In genomic region chr14:96138241-96138640, GRCh38 we compare ENCODE assay signal across 16 cellular contexts.
A peak's percentile ranks its signal among the peaks of the same experiment; 100 is the strongest.
DNase-seq lines count a peak whose midpoint lies in the region; ATAC-seq and TF ChIP-seq lines count a peak whose summit lies in the region.
"Had no signal": no experiment of that assay in that cellular context is flagged by ENCODE, and none has a peak within 500 bp of the region (broad histone marks: within the 10 kb centered on the region; RNA-seq: fewer than 3 reads in every experiment).

No MANE protein-coding gene starts in this region.

- in situ Hi-C loops in Caki2 (cut with HindIII; ENCODE audit: low pct_unique_long_range_greater_than_20kb, low sequenced_read_pairs) = no loop called here

- DNase-seq in Caki2 (ENCODE audit: low read depth) (peak; percentile 47), HFFc6 (no peak), fibroblast of mammary gland (ENCODE audit: low read depth) (peak; percentile 61), osteocyte (ENCODE audit: extremely low spot score, unreplicated experiment) (peak; percentile 25), SKM-1 (lab: John Stamatoyannopoulos, UW; ENCODE audit: unreplicated experiment) (no peak)
- DNase-seq in natural killer cell treated with Interleukin-12 subunit alpha and Interleukin-12 subunit beta and Interleukin-15 and Interleukin-18, amount 100 ng/mL, for 72 hours (ENCODE audit: low spot score) = no peak
- DNase-seq: ACHN; CD8-positive, alpha-beta T cell; COR-L47; H7; KBM-7 had no signal

- H3K27ac Mint-ChIP-seq in HFFc6 (peak overlapping the region; percentile 57; the same call in 1 of the 2 replicates), osteocyte (ENCODE audit: unreplicated experiment) (no peak overlapping the region)
- H3K27ac Mint-ChIP-seq in natural killer cell treated with Interleukin-12 subunit alpha and Interleukin-12 subunit beta and Interleukin-15 and Interleukin-18, amount 100 ng/mL, for 72 hours = no peak overlapping the region
- H3K27ac Mint-ChIP-seq: B cell; CD8-positive, alpha-beta T cell; GM23338 had no signal

- H3K4me1 Mint-ChIP-seq in HFFc6 (ENCODE audit: low read depth) (peaks cover 33% of the 10 kb centered on the region), osteocyte (ENCODE audit: unreplicated experiment) (peaks cover 12% of the 10 kb centered on the region)
- no peaks in the 10 kb centered on the region for H3K4me1 Mint-ChIP-seq in natural killer cell treated with Interleukin-12 subunit alpha and Interleukin-12 subunit beta and Interleukin-15 and Interleukin-18, amount 100 ng/mL, for 72 hours (ENCODE audit: low read depth in 2 of 2)
- H3K4me1 Mint-ChIP-seq: B cell, GM23338 had no signal

- H3K4me3 Mint-ChIP-seq in HFFc6 = no peak overlapping the region
- no peak overlapping the region for H3K4me3 Mint-ChIP-seq in osteocyte (ENCODE audit: unreplicated experiment)
- no peak overlapping the region for H3K4me3 Mint-ChIP-seq in natural killer cell treated with Interleukin-12 subunit alpha and Interleukin-12 subunit beta and Interleukin-15 and Interleukin-18, amount 100 ng/mL, for 72 hours
- H3K4me3 Mint-ChIP-seq: B cell; CD8-positive, alpha-beta T cell; GM23338 had no signal

- H3K36me3 Mint-ChIP-seq in HFFc6 (ENCODE audit: low read depth) (peaks cover 11% of the 10 kb centered on the region), osteocyte (ENCODE audit: unreplicated experiment) (peaks cover 3% of the 10 kb centered on the region)
- H3K36me3 Mint-ChIP-seq in natural killer cell treated with Interleukin-12 subunit alpha and Interleukin-12 subunit beta and Interleukin-15 and Interleukin-18, amount 100 ng/mL, for 72 hours = no peaks in the 10 kb centered on the region
- H3K36me3 Mint-ChIP-seq: CD8-positive, alpha-beta T cell had no signal

- no peak for TF ChIP-seq CTCF in HFFc6 (IDR thresholded peaks at IDR 0.05)
- no peak for TF ChIP-seq CTCF in fibroblast of mammary gland (conservative IDR thresholded peaks at IDR 0.05; ENCODE audit: control insufficient read depth, insufficient read depth, low read depth, low read length)
- no peak for TF ChIP-seq CTCF in osteocyte (IDR thresholded peaks at IDR 0.05)

- peaks cover 7% of the 10 kb centered on the region for H3K9me3 Mint-ChIP-seq in HFFc6
- peaks cover 8% of the 10 kb centered on the region for H3K9me3 Mint-ChIP-seq in osteocyte (ENCODE audit: unreplicated experiment)
- H3K9me3 Mint-ChIP-seq in natural killer cell treated with Interleukin-12 subunit alpha and Interleukin-12 subunit beta and Interleukin-15 and Interleukin-18, amount 100 ng/mL, for 72 hours = no peaks in the 10 kb centered on the region

- H3K4me3 ChIP-seq in fibroblast of mammary gland (ENCODE audit: control insufficient read depth, low read depth, low read length) = no peak overlapping the region
- H3K4me3 ChIP-seq: GM12878, GM23338 had no signal

- no peak for ATAC-seq in HG03095 (IDR thresholded peaks at IDR 0.05; ENCODE audit: unreplicated experiment)
- no peak for ATAC-seq in HG02938 (IDR thresholded peaks at IDR 0.05; ENCODE audit: unreplicated experiment)
- ATAC-seq in natural killer cell treated with Interleukin-12 subunit alpha and Interleukin-12 subunit beta and Interleukin-15 and Interleukin-18, amount 100 ng/mL, for 72 hours = no peak
- ATAC-seq: CD8-positive, alpha-beta T cell; GM12878; GM23338 had no signal

- no peaks in the 10 kb centered on the region; the same call in none of the 2 replicates for H3K27me3 Mint-ChIP-seq in HFFc6 (ENCODE audit: insufficient read depth)
- no peaks in the 10 kb centered on the region for H3K27me3 Mint-ChIP-seq in osteocyte (ENCODE audit: unreplicated experiment)
- H3K27me3 Mint-ChIP-seq in natural killer cell treated with Interleukin-12 subunit alpha and Interleukin-12 subunit beta and Interleukin-15 and Interleukin-18, amount 100 ng/mL, for 72 hours = peaks cover 16 to 32% of the 10 kb centered on the region in 2 donors

Comparison
In these comparisons a context has a peak if more than half of its experiments do, and no peak if none do; other contexts are left out.
1. DNase-seq: peak in Caki2 (single experiment), fibroblast of mammary gland (single experiment) and osteocyte (single experiment); none in HFFc6 (single experiment), SKM-1 (single experiment) and natural killer cell treated with Interleukin-12 subunit alpha and Interleukin-12 subunit beta and Interleukin-15 and Interleukin-18, amount 100 ng/mL, for 72 hours (single experiment).